ENCODE assay signal across 8 cellular contexts in genomic region chr17:75182569-75183436, GRCh38. TPM values are rescaled to one million over a fixed set of nuclear protein-coding genes. Genes with fewer than 3 reads are reported as not detected.
DNase-seq lines count a peak whose midpoint lies in the region; ATAC-seq and TF ChIP-seq lines count a peak whose summit lies in the region.

SUMO2 (minus strand) TSS chr17:75182959; CDS start chr17:75182834, 125 bp downstream.

- intact Hi-C loops in heart left ventricle (cut with DNase I): loop anchor here in 3 of 10 donors (2.0 to 10.0 kb wide), 5 partner anchors 22 to 198 kb away; partner anchors contain the start of genes CDR2L (in 1 of the 3), JPT1 (in 1 of the 3) and NUP85 (in 1 of the 3)
- intact Hi-C loops in posterior cingulate gyrus (cut with DNase I): loop anchor here (2.0 kb wide), 2 partner anchors 22 to 88 kb away; partner anchors contain the start of genes MIF4GD and NUP85

- DNase-seq in NCI-H1436 (lab: John Stamatoyannopoulos, UW) (peak; percentile 98), T-cell (peak; percentile 89 to 97 (median 94)), heart left ventricle (peak; percentile 95 to 98 (median 96)), posterior cingulate gyrus (peak; percentile 81 to 98 (median 87)), type B pancreatic cell (ENCODE audit: extremely low spot score, unreplicated experiment) (peak; percentile 98)

- no peaks in the 10 kb centered on the region for H3K9me3 Mint-ChIP-seq in T-cell
- H3K9me3 Mint-ChIP-seq in type B pancreatic cell: peaks cover 6% of the 10 kb centered on the region

- TF ChIP-seq POLR2A in heart left ventricle (IDR thresholded peaks at IDR 0.05): peak in 1 of 2 donors; percentile 70

- H3K27me3 ChIP-seq in heart left ventricle: no peaks in the 10 kb centered on the region

- CTCF ChIA-PET in T-cell (lab: Charles Lee): interaction anchor here in 1 of 2 donors (0.6 to 1.3 kb wide), 4 partner anchors 9 to 80 kb away, joined by 4 to 5 read pairs (median 4); no protein-coding TSS in a partner anchor

- 1% methylated on average over 62 to 91 of the region's 92 CpGs for WGBS in adipose tissue, 3 donors
- WGBS in heart left ventricle, 4 donors: 1 to 2% (median 1%) methylated on average over 35 to 92 of the region's 92 CpGs

- H3K4me1 Mint-ChIP-seq in T-cell (peaks cover 34 to 46% (median 43%) of the 10 kb centered on the region in 3 donors), type B pancreatic cell (ENCODE audit: unreplicated experiment) (peaks cover 16% of the 10 kb centered on the region)

- H3K4me3 ChIP-seq in GM12875 (ENCODE audit: low read depth, low read length): peak within 1 kb of the TSS; percentile 67
- H3K4me3 ChIP-seq in heart left ventricle: peak within 1 kb of the TSS; percentile 62 to 98 (median 90)

- H3K9me3 ChIP-seq in heart left ventricle: no peaks in the 10 kb centered on the region

- POLR2A ChIA-PET in T-cell (lab: Charles Lee): interaction anchor here (0.6 kb wide), 2 partner anchors 78 to 921 kb away, joined by 3 to 5 read pairs; partner anchors contain the start of gene EXOC7 (in 1 of the 2)

- ATAC-seq in HG02798 (IDR thresholded peaks at IDR 0.05; ENCODE audit: poor library complexity, unreplicated experiment): peak; percentile 88
- ATAC-seq in T-cell (replicated peaks in 1 of 4): peak; percentile 81 to 86 (median 85)
- peak; percentile 91 to 96 (median 96) for ATAC-seq in heart left ventricle

- H3K36me3 Mint-ChIP-seq in T-cell (peaks cover 3% of the 10 kb centered on the region), type B pancreatic cell (peaks cover 17% of the 10 kb centered on the region)

- H3K27ac ChIP-seq in adipose tissue (ENCODE audit: low read depth, low read length) (peak within 1 kb of the TSS; percentile 99), heart left ventricle (peak within 1 kb of the TSS; percentile 94 to 100 (median 100))

- peaks cover 0 to 37% (median 23%) of the 10 kb centered on the region in 12 donors for H3K4me1 ChIP-seq in heart left ventricle

- H3K27me3 Mint-ChIP-seq in T-cell: no peaks in the 10 kb centered on the region
- H3K27me3 Mint-ChIP-seq in type B pancreatic cell: no peaks in the 10 kb centered on the region

- H3K36me3 ChIP-seq in heart left ventricle: peaks cover 0 to 30% (median 27%) of the 10 kb centered on the region in 9 donors

- peak within 1 kb of the TSS; percentile 97 to 98 for H3K27ac Mint-ChIP-seq in T-cell
- H3K27ac Mint-ChIP-seq in type B pancreatic cell: peak within 1 kb of the TSS; percentile 94

- TF ChIP-seq CTCF in GM12875 (IDR thresholded peaks at IDR 0.05; ENCODE audit: borderline replicate concordance, insufficient read depth, low read depth, low read length) (peak; percentile 48), heart left ventricle (IDR thresholded peaks at IDR 0.05) (peak in 6 of 12 donors; percentile 24 to 54 (median 32)), type B pancreatic cell (conservative IDR thresholded peaks at IDR 0.05) (peak; percentile 54)

- peak within 1 kb of the TSS; percentile 89 to 92 (median 90) for H3K4me3 Mint-ChIP-seq in T-cell
- H3K4me3 Mint-ChIP-seq in type B pancreatic cell: peak within 1 kb of the TSS; percentile 93

RNA-seq across cellular contexts. Expression of gene SUMO2, which starts in this region (rescaled TPM):
- total RNA-seq in T-cell: 100 to 1,000 TPM; 239 to 284 (median 269) TPM
- 100 to 1,000 TPM in 1 of 3 donors, 10 to 100 TPM in 2; 31.2 to 122 (median 53.5) TPM for polyA plus RNA-seq in adipose tissue
- total RNA-seq in heart left ventricle: 100 to 1,000 TPM in 7 of 9 donors, 10 to 100 TPM in 2; 50.1 to 277 (median 207) TPM
- polyA plus RNA-seq in heart left ventricle: 10 to 100 TPM; 47.1 to 78.7 TPM
- total RNA-seq in type B pancreatic cell (ENCODE audit: low replicate concordance): 465 and 602 TPM in 2 replicates

Comparison
In these comparisons a context has a peak if more than half of its experiments do, and no peak if none do; other contexts are left out.
1. Peak in every context shown above with its lines: DNase-seq, ATAC-seq, H3K4me3 ChIP-seq and H3K27ac ChIP-seq.